In the genomic region with DNA sequence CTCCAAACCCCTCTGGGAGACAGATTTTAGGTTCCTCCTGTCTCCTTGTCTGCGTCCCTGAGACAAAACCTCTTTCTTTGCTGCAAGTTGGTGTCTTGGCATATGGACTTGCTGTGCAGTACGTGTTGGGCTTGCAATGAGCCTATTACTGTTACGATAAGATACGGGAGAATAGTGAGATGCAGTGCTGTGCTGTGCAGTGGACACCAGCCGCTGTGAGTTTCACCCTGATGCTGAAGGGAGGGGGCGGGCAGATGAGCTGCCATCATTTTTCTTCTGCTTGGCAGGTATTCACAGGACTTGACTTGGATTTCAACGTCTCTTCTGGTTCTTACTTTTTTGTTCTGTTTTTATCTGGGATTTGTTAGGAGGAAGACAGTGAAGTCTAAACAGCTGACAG, we compare ENCODE assay signal across 21 cellular contexts.
DNase-seq lines count a peak whose midpoint lies in the region; ATAC-seq and TF ChIP-seq lines count a peak whose summit lies in the region.
"Had no signal": no experiment of that assay in that cellular context is flagged by ENCODE, and none has a peak within 500 bp of the region (broad histone marks: within the 10 kb centered on the region; RNA-seq: fewer than 3 reads in every experiment).

No MANE protein-coding gene starts in this region.

- no peaks in the 10 kb centered on the region for H3K36me3 ChIP-seq in right atrium auricular region
- no peaks in the 10 kb centered on the region for H3K36me3 ChIP-seq in neural progenitor cell
- no peaks in the 10 kb centered on the region for H3K36me3 ChIP-seq in mesendoderm (ENCODE audit: control insufficient read depth, insufficient read depth, low read length)

- H3K4me1 ChIP-seq in right atrium auricular region (peaks cover 0 to 30% of the 10 kb centered on the region in 2 donors), neural progenitor cell (no peaks in the 10 kb centered on the region), mesendoderm (ENCODE audit: control insufficient read depth, low read depth, low read length) (no peaks in the 10 kb centered on the region)

- no peak overlapping the region for H2BK5ac ChIP-seq in mesendoderm (ENCODE audit: low read length)

- no peaks in the 10 kb centered on the region for H3K79me1 ChIP-seq in mesendoderm (ENCODE audit: low read length)

- H3K9me3 ChIP-seq in right atrium auricular region (no peaks in the 10 kb centered on the region), neural progenitor cell (ENCODE audit: low read depth) (no peaks in the 10 kb centered on the region)

- H3K23ac ChIP-seq in mesendoderm (ENCODE audit: low read length), result no peak overlapping the region

- H4K20me1 ChIP-seq in neural progenitor cell (ENCODE audit: low read depth), result no peaks in the 10 kb centered on the region
- H4K20me1 ChIP-seq: BLaER1 treated with 17β-estradiol and CSF1 and Interleukin-3, amounts not matched to agents 10 nM and 100 nM had no signal

- peaks cover 23% of the 10 kb centered on the region for H3K4me1 Mint-ChIP-seq in endothelial cell (ENCODE audit: unreplicated experiment)
- H3K4me1 Mint-ChIP-seq in neural progenitor cell, result no peaks in the 10 kb centered on the region
- H3K4me1 Mint-ChIP-seq in naive thymus-derived CD8-positive, alpha-beta T cell, result peaks cover 0 to 5% (median 0%) of the 10 kb centered on the region in 4 donors

- H3K79me2 ChIP-seq in neural progenitor cell (ENCODE audit: low read depth) (no peaks in the 10 kb centered on the region), mesendoderm (ENCODE audit: control insufficient read depth, insufficient read depth, low read length) (no peaks in the 10 kb centered on the region)

- no peak overlapping the region for H3K18ac ChIP-seq in mesendoderm (ENCODE audit: low read length)

- no peak overlapping the region for H3K27ac ChIP-seq in right atrium auricular region
- H3K27ac ChIP-seq in neural progenitor cell, result no peak overlapping the region
- no peak overlapping the region for H3K27ac ChIP-seq in mesendoderm (ENCODE audit: low read depth, low read length)
- H3K27ac ChIP-seq: GM23248 had no signal

- H3K9ac ChIP-seq in neural progenitor cell (no peak overlapping the region), mesendoderm (ENCODE audit: low read length) (no peak overlapping the region)
- H3K9ac ChIP-seq: BLaER1 treated with 17β-estradiol and CSF1 and Interleukin-3, amounts not matched to agents 10 nM and 100 nM; GM23248 had no signal

- DNase-seq in right atrium auricular region (ENCODE audit: low spot score), result peak; percentile 56
- DNase-seq in Right ventricle myocardium inferior (ENCODE audit: missing footprints), result no peak
- DNase-seq in endothelial cell (ENCODE audit: low spot score), result no peak
- DNase-seq in neural progenitor cell (ENCODE audit: low spot score), result no peak
- no peak for DNase-seq in mesendoderm
- DNase-seq in naive thymus-derived CD8-positive, alpha-beta T cell, result no peak
- DNase-seq: AML-193; CD4-positive, alpha-beta T cell; GM23248; H7; KG1; MM.1S; NCI-H1417; NCI-H1694; NCI-H2029 treated with DMSO at 0.1 percent for 48 hours; NCI-H2227 treated with DMSO at 0.1 percent for 48 hours; NCI-H526 treated with DMSO at 0.1 percent for 48 hours; RPMI8226; SHP77 had no signal

- H3K56ac ChIP-seq in mesendoderm (ENCODE audit: low read length), result no peak overlapping the region

- H2AK5ac ChIP-seq in mesendoderm (ENCODE audit: low read length), result no peak overlapping the region

- no peak overlapping the region for H2AFZ ChIP-seq in neural progenitor cell (replicated peaks)
- H2AFZ ChIP-seq: GM23248 had no signal

- TF ChIP-seq CTCF in right atrium auricular region (IDR thresholded peaks at IDR 0.05) (no peak), endothelial cell (IDR thresholded peaks at IDR 0.05; ENCODE audit: unreplicated experiment) (no peak), neural progenitor cell (IDR thresholded peaks at IDR 0.05) (no peak)

- POLR2A ChIA-PET in naive thymus-derived CD8-positive, alpha-beta T cell (lab: Charles Lee), result no interaction called here

- no peak overlapping the region for H2BK15ac ChIP-seq in mesendoderm (replicated peaks; ENCODE audit: low read depth)

- no peak overlapping the region for H4K8ac ChIP-seq in mesendoderm (ENCODE audit: low read depth, low read length)

- H4K5ac ChIP-seq in mesendoderm (ENCODE audit: low read length), result no peak overlapping the region

- H3K27me3 Mint-ChIP-seq in endothelial cell (ENCODE audit: unreplicated experiment) (peaks cover 3% of the 10 kb centered on the region), neural progenitor cell (ENCODE audit: insufficient read depth, low read depth) (peaks cover 7% of the 10 kb centered on the region)
- H3K27me3 Mint-ChIP-seq in naive thymus-derived CD8-positive, alpha-beta T cell, result peaks cover 0 to 13% (median 0%) of the 10 kb centered on the region in 5 donors
- H3K27me3 Mint-ChIP-seq: CD4-positive, alpha-beta T cell had no signal

- H3K27me3 ChIP-seq in right atrium auricular region (no peaks in the 10 kb centered on the region), neural progenitor cell (no peaks in the 10 kb centered on the region), mesendoderm (ENCODE audit: insufficient read depth, low read length, poor library complexity) (no peaks in the 10 kb centered on the region)
- H3K27me3 ChIP-seq: BLaER1 treated with 17β-estradiol and CSF1 and Interleukin-3, amounts not matched to agents 10 nM and 100 nM had no signal

- H3K9me3 Mint-ChIP-seq in endothelial cell (ENCODE audit: unreplicated experiment), result peaks cover 4% of the 10 kb centered on the region
- H3K9me3 Mint-ChIP-seq in neural progenitor cell, result peaks cover 2% of the 10 kb centered on the region
- H3K9me3 Mint-ChIP-seq in naive thymus-derived CD8-positive, alpha-beta T cell, result peaks cover 0 to 14% (median 3%) of the 10 kb centered on the region in 9 donors

- no CpG with 5 or more reads among the region's 7 CpGs for WGBS in mesendoderm (ENCODE audit: extremely low coverage, insufficient coverage, low lambda C conversion rate)

- no peak overlapping the region for H2BK120ac ChIP-seq in mesendoderm (ENCODE audit: low read depth, low read length)

- intact Hi-C loops in Right ventricle myocardium inferior (cut with DNase I), result no loop called here

- H3K27ac Mint-ChIP-seq in endothelial cell (ENCODE audit: unreplicated experiment) (peak overlapping the region; percentile 85), neural progenitor cell (peak overlapping the region; percentile 16)
- peak overlapping the region in 1 of 10 donors; percentile 37 for H3K27ac Mint-ChIP-seq in naive thymus-derived CD8-positive, alpha-beta T cell
- H3K27ac Mint-ChIP-seq: CD4-positive, alpha-beta T cell had no signal

- H3K4ac ChIP-seq in mesendoderm (ENCODE audit: low read depth, low read length), result no peak overlapping the region

- H3K4me2 ChIP-seq in neural progenitor cell, result no peak overlapping the region
- H3K4me2 ChIP-seq in mesendoderm (ENCODE audit: low read length), result no peak overlapping the region

- ATAC-seq in Right ventricle myocardium inferior (no peak), HG02973 (IDR thresholded peaks at IDR 0.05; ENCODE audit: unreplicated experiment) (no peak)
- no peak for ATAC-seq in naive thymus-derived CD8-positive, alpha-beta T cell

- H3K4me3 ChIP-seq in right atrium auricular region, result no peak overlapping the region
- H3K4me3 ChIP-seq in neural progenitor cell, result no peak overlapping the region
- H3K4me3 ChIP-seq in mesendoderm (ENCODE audit: low read length), result no peak overlapping the region
- H3K4me3 ChIP-seq: GM23248 had no signal

- peaks cover 7% of the 10 kb centered on the region for H3K36me3 Mint-ChIP-seq in endothelial cell (ENCODE audit: low read depth, unreplicated experiment)
- H3K36me3 Mint-ChIP-seq in neural progenitor cell, result no peaks in the 10 kb centered on the region
- no peaks in the 10 kb centered on the region for H3K36me3 Mint-ChIP-seq in naive thymus-derived CD8-positive, alpha-beta T cell

- H3K4me3 Mint-ChIP-seq in endothelial cell (ENCODE audit: unreplicated experiment) (no peak overlapping the region), neural progenitor cell (no peak overlapping the region)
- no peak overlapping the region for H3K4me3 Mint-ChIP-seq in naive thymus-derived CD8-positive, alpha-beta T cell
- H3K4me3 Mint-ChIP-seq: CD4-positive, alpha-beta T cell had no signal

- H3F3A ChIP-seq in neural progenitor cell (ENCODE audit: low read depth), result no peaks in the 10 kb centered on the region
